Comparison of ENCODE assay signal across 8 cellular contexts in the genomic region with DNA sequence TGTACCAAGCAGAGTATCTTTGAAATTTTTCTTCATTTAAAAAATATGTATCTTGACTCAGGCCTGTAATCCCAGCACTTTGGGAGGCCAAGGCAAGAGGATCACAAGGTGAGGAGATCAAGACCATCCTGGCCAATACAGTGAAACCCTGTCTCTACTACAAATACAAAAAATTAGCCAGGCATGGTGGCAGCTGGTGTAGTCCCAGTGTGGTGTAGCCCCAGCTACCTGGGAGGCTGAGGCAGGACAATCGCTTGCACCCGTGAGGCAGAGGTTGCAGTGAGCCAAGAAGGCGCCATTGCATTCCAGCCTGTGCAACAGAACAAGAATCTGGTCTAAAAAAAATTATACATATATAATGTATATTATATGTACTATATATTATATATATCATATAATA.
DNase-seq lines count a peak whose midpoint lies in the region; ATAC-seq and TF ChIP-seq lines count a peak whose summit lies in the region.
"Not testable (repeated sequence)": the region's sequence is repeated elsewhere in the genome, so short reads cannot be mapped to it uniquely, and the experiment has no call there.

No MANE protein-coding gene starts in this region.

- TF ChIP-seq CTCF in activated CD8-positive, alpha-beta T cell treated with anti-CD3 and anti-CD28 coated beads for 36 hours (IDR thresholded peaks at IDR 0.05); body of pancreas (IDR thresholded peaks at IDR 0.05); heart left ventricle (IDR thresholded peaks at IDR 0.05): not testable (repeated sequence)

- not testable (repeated sequence) for H3K4me1 Mint-ChIP-seq in CD4-positive, alpha-beta memory T cell; activated CD8-positive, alpha-beta T cell treated with anti-CD3 and anti-CD28 coated beads for 36 hours (ENCODE audit: low read depth)

- ATAC-seq in activated CD8-positive, alpha-beta T cell treated with anti-CD3 and anti-CD28 coated beads for 36 hours = peak; percentile 72
- ATAC-seq in body of pancreas (peak; percentile 63), heart left ventricle (peak; percentile 33 to 82 (median 61))

- peak; percentile 6 to 80 (median 33) for DNase-seq in CD4-positive, alpha-beta memory T cell
- peak; percentile 98 for DNase-seq in H4 (ENCODE audit: low spot score)
- DNase-seq in LoVo (ENCODE audit: low spot score) = peak; percentile 68
- peak; percentile 75 for DNase-seq in activated CD8-positive, alpha-beta T cell treated with anti-CD3 and anti-CD28 coated beads for 36 hours
- peak; percentile 10 to 82 (median 51) for DNase-seq in body of pancreas
- DNase-seq in heart left ventricle = peak in 4 of 5 donors; percentile 17 to 95 (median 90)
- DNase-seq in non-pigmented ciliary epithelial cell (ENCODE audit: low read depth) = peak; percentile 62
- DNase-seq in stimulated activated CD4-positive, alpha-beta T cell treated with anti-CD3 and anti-CD28 coated beads, TNF-alpha, amount 100 ng/mL, for 24 hours (ENCODE audit: low read depth in 3 of 3) = peak; percentile 28 to 57 (median 47)

- H3K4me3 ChIP-seq in CD4-positive, alpha-beta memory T cell (ENCODE audit: low read length in 2 of 2); body of pancreas; heart left ventricle: not testable (repeated sequence)

- H3K27me3 ChIP-seq in CD4-positive, alpha-beta memory T cell (ENCODE audit: insufficient read depth, low read length); body of pancreas; heart left ventricle: not testable (repeated sequence)

- H3K4me3 Mint-ChIP-seq in CD4-positive, alpha-beta memory T cell; activated CD8-positive, alpha-beta T cell treated with anti-CD3 and anti-CD28 coated beads for 36 hours: not testable (repeated sequence)

- 67 to 74% methylated on average over 3 of the region's 3 CpGs for WGBS in body of pancreas, 2 donors
- WGBS in heart left ventricle, 4 donors = 80 to 88% (median 84%) methylated on average over 3 of the region's 3 CpGs

- not testable (repeated sequence) for H3K9me3 ChIP-seq in CD4-positive, alpha-beta memory T cell (ENCODE audit: control insufficient read depth in 1 of 2, low read length in 2 of 2); body of pancreas; heart left ventricle

- H3K36me3 ChIP-seq in CD4-positive, alpha-beta memory T cell (ENCODE audit: insufficient read depth, low read length); body of pancreas (replicated peaks in 1 of 2; ENCODE audit: insufficient read depth in 1 of 2, low read depth in 2 of 2); heart left ventricle: not testable (repeated sequence)

- H3K27me3 Mint-ChIP-seq in CD4-positive, alpha-beta memory T cell; activated CD8-positive, alpha-beta T cell treated with anti-CD3 and anti-CD28 coated beads for 36 hours: not testable (repeated sequence)

- POLR2A ChIA-PET in CD4-positive, alpha-beta memory T cell (lab: Charles Lee; ENCODE audit: partially characterized antibody); activated CD8-positive, alpha-beta T cell treated with anti-CD3 and anti-CD28 coated beads for 36 hours (lab: Charles Lee): not testable (repeated sequence)

- TF ChIP-seq POLR2A in body of pancreas (IDR thresholded peaks at IDR 0.05); heart left ventricle (IDR thresholded peaks at IDR 0.05): not testable (repeated sequence)

- CTCF ChIA-PET in CD4-positive, alpha-beta memory T cell (lab: Charles Lee; ENCODE audit: partially characterized antibody); activated CD8-positive, alpha-beta T cell treated with anti-CD3 and anti-CD28 coated beads for 36 hours (lab: Charles Lee): not testable (repeated sequence)

- H3K4me1 ChIP-seq in CD4-positive, alpha-beta memory T cell (ENCODE audit: insufficient read depth, low read length); body of pancreas; heart left ventricle: not testable (repeated sequence)

- H3K27ac ChIP-seq in CD4-positive, alpha-beta memory T cell (ENCODE audit: low read depth, low read length); body of pancreas; heart left ventricle: not testable (repeated sequence)

- intact Hi-C loops in CD4-positive, alpha-beta memory T cell (cut with micrococcal nuclease); activated CD8-positive, alpha-beta T cell treated with anti-CD3 and anti-CD28 coated beads for 36 hours (cut with micrococcal nuclease); body of pancreas (cut with DNase I); heart left ventricle (cut with DNase I): not testable (repeated sequence)

- not testable (repeated sequence) for H3K9me3 Mint-ChIP-seq in CD4-positive, alpha-beta memory T cell; activated CD8-positive, alpha-beta T cell treated with anti-CD3 and anti-CD28 coated beads for 36 hours

- H3K27ac Mint-ChIP-seq in CD4-positive, alpha-beta memory T cell; activated CD8-positive, alpha-beta T cell treated with anti-CD3 and anti-CD28 coated beads for 36 hours: not testable (repeated sequence)

- not testable (repeated sequence) for H3K36me3 Mint-ChIP-seq in CD4-positive, alpha-beta memory T cell; activated CD8-positive, alpha-beta T cell treated with anti-CD3 and anti-CD28 coated beads for 36 hours (ENCODE audit: low read depth)

Comparison
In these comparisons a context has a peak if more than half of its experiments do, and no peak if none do; other contexts are left out.
1. DNase-seq: peak in every context shown above with its lines; median percentile 98 in H4; 90 in heart left ventricle; 75 in activated CD8-positive, alpha-beta T cell treated with anti-CD3 and anti-CD28 coated beads for 36 hours; 68 in LoVo; 62 in non-pigmented ciliary epithelial cell; 51 in body of pancreas; 47 in stimulated activated CD4-positive, alpha-beta T cell treated with anti-CD3 and anti-CD28 coated beads, TNF-alpha, amount 100 ng/mL, for 24 hours; 33 in CD4-positive, alpha-beta memory T cell.